In the genomic region with DNA sequence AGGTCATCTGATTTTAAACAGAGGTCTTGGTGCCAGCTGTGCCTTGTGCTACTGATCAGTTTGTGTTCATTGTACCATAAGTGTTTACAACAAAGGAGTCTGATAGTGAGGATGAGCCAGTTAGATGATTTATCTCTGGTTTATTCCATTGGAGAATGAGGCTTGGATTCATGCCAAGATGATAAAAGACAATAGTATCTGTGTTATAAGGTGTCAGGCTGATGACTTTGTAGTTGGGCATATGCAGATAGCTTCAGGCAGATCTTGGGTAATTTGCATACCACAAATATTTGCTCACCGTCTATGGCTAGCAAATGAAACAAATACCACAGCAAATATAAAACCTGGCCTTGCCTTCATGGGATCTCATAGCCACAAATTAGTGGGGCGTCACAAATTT, we compare ENCODE assay signal across 2 cellular contexts.
TF ChIP-seq lines count a peak whose summit lies in the region.

No MANE protein-coding gene starts in this region.

TF ChIP-seq in IMR-90, 13 proteins besides CTCF, POLR2A, EP300 and RAD21:
- TF ChIP-seq, protein P1, sequence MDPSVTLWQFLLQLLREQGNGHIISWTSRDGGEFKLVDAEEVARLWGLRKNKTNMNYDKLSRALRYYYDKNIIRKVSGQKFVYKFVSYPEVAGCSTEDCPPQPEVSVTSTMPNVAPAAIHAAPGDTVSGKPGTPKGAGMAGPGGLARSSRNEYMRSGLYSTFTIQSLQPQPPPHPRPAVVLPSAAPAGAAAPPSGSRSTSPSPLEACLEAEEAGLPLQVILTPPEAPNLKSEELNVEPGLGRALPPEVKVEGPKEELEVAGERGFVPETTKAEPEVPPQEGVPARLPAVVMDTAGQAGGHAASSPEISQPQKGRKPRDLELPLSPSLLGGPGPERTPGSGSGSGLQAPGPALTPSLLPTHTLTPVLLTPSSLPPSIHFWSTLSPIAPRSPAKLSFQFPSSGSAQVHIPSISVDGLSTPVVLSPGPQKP (IDR thresholded peaks at IDR 0.05; ENCODE audit: borderline replicate concordance, low read depth, low read length) = no peak
- TF ChIP-seq, protein P2, sequence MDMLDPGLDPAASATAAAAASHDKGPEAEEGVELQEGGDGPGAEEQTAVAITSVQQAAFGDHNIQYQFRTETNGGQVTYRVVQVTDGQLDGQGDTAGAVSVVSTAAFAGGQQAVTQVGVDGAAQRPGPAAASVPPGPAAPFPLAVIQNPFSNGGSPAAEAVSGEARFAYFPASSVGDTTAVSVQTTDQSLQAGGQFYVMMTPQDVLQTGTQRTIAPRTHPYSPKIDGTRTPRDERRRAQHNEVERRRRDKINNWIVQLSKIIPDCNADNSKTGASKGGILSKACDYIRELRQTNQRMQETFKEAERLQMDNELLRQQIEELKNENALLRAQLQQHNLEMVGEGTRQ (IDR thresholded peaks at IDR 0.05; ENCODE audit: low read depth, low read length) = no peak
- no peak for TF ChIP-seq CHD1 (IDR thresholded peaks at IDR 0.05; ENCODE audit: low read depth, low read length)

TF ChIP-seq in WTC11, 78 proteins besides CTCF, POLR2A, EP300 and RAD21:
- TF ChIP-seq, protein P3, sequence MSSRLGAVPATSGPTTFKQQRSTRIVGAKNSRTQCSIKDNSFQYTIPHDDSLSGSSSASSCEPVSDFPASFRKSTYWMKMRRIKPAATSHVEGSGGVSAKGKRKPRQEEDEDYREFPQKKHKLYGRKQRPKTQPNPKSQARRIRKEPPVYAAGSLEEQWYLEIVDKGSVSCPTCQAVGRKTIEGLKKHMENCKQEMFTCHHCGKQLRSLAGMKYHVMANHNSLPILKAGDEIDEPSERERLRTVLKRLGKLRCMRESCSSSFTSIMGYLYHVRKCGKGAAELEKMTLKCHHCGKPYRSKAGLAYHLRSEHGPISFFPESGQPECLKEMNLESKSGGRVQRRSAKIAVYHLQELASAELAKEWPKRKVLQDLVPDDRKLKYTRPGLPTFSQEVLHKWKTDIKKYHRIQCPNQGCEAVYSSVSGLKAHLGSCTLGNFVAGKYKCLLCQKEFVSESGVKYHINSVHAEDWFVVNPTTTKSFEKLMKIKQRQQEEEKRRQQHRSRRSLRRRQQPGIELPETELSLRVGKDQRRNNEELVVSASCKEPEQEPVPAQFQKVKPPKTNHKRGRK (CRISPR knock-in tag; IDR thresholded peaks at IDR 0.05; ENCODE audit: borderline replicate concordance) = no peak
- TF ChIP-seq, protein P4, sequence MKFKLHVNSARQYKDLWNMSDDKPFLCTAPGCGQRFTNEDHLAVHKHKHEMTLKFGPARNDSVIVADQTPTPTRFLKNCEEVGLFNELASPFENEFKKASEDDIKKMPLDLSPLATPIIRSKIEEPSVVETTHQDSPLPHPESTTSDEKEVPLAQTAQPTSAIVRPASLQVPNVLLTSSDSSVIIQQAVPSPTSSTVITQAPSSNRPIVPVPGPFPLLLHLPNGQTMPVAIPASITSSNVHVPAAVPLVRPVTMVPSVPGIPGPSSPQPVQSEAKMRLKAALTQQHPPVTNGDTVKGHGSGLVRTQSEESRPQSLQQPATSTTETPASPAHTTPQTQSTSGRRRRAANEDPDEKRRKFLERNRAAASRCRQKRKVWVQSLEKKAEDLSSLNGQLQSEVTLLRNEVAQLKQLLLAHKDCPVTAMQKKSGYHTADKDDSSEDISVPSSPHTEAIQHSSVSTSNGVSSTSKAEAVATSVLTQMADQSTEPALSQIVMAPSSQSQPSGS (CRISPR knock-in tag; IDR thresholded peaks at IDR 0.05; ENCODE audit: borderline replicate concordance, low read depth) = no peak
- TF ChIP-seq, protein P5, sequence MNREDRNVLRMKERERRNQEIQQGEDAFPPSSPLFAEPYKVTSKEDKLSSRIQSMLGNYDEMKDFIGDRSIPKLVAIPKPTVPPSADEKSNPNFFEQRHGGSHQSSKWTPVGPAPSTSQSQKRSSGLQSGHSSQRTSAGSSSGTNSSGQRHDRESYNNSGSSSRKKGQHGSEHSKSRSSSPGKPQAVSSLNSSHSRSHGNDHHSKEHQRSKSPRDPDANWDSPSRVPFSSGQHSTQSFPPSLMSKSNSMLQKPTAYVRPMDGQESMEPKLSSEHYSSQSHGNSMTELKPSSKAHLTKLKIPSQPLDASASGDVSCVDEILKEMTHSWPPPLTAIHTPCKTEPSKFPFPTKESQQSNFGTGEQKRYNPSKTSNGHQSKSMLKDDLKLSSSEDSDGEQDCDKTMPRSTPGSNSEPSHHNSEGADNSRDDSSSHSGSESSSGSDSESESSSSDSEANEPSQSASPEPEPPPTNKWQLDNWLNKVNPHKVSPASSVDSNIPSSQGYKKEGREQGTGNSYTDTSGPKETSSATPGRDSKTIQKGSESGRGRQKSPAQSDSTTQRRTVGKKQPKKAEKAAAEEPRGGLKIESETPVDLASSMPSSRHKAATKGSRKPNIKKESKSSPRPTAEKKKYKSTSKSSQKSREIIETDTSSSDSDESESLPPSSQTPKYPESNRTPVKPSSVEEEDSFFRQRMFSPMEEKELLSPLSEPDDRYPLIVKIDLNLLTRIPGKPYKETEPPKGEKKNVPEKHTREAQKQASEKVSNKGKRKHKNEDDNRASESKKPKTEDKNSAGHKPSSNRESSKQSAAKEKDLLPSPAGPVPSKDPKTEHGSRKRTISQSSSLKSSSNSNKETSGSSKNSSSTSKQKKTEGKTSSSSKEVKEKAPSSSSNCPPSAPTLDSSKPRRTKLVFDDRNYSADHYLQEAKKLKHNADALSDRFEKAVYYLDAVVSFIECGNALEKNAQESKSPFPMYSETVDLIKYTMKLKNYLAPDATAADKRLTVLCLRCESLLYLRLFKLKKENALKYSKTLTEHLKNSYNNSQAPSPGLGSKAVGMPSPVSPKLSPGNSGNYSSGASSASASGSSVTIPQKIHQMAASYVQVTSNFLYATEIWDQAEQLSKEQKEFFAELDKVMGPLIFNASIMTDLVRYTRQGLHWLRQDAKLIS (CRISPR knock-in tag; IDR thresholded peaks at IDR 0.05; ENCODE audit: borderline replicate concordance) = no peak
- TF ChIP-seq, protein P6, sequence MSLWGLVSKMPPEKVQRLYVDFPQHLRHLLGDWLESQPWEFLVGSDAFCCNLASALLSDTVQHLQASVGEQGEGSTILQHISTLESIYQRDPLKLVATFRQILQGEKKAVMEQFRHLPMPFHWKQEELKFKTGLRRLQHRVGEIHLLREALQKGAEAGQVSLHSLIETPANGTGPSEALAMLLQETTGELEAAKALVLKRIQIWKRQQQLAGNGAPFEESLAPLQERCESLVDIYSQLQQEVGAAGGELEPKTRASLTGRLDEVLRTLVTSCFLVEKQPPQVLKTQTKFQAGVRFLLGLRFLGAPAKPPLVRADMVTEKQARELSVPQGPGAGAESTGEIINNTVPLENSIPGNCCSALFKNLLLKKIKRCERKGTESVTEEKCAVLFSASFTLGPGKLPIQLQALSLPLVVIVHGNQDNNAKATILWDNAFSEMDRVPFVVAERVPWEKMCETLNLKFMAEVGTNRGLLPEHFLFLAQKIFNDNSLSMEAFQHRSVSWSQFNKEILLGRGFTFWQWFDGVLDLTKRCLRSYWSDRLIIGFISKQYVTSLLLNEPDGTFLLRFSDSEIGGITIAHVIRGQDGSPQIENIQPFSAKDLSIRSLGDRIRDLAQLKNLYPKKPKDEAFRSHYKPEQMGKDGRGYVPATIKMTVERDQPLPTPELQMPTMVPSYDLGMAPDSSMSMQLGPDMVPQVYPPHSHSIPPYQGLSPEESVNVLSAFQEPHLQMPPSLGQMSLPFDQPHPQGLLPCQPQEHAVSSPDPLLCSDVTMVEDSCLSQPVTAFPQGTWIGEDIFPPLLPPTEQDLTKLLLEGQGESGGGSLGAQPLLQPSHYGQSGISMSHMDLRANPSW (CRISPR knock-in tag; conservative IDR thresholded peaks at IDR 0.05; ENCODE audit: low read depth) = no peak
- TF ChIP-seq TCF7 (CRISPR knock-in tag; IDR thresholded peaks at IDR 0.05; ENCODE audit: low read depth) (no peak), FOXJ3 (CRISPR knock-in tag; IDR thresholded peaks at IDR 0.05; ENCODE audit: borderline replicate concordance) (no peak), PRRX2 (CRISPR knock-in tag; IDR thresholded peaks at IDR 0.05) (no peak), SOX15 (CRISPR knock-in tag; IDR thresholded peaks at IDR 0.05) (no peak), SMAD4 (CRISPR knock-in tag; IDR thresholded peaks at IDR 0.05) (no peak), CREB1 (CRISPR knock-in tag; IDR thresholded peaks at IDR 0.05) (no peak)
- TF ChIP-seq, protein P7, sequence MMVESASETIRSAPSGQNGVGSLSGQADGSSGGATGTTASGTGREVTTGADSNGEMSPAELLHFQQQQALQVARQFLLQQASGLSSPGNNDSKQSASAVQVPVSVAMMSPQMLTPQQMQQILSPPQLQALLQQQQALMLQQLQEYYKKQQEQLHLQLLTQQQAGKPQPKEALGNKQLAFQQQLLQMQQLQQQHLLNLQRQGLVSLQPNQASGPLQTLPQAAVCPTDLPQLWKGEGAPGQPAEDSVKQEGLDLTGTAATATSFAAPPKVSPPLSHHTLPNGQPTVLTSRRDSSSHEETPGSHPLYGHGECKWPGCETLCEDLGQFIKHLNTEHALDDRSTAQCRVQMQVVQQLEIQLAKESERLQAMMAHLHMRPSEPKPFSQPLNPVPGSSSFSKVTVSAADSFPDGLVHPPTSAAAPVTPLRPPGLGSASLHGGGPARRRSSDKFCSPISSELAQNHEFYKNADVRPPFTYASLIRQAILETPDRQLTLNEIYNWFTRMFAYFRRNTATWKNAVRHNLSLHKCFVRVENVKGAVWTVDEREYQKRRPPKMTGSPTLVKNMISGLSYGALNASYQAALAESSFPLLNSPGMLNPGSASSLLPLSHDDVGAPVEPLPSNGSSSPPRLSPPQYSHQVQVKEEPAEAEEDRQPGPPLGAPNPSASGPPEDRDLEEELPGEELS (CRISPR knock-in tag; IDR thresholded peaks at IDR 0.05) = no peak
- TF ChIP-seq, protein P8, sequence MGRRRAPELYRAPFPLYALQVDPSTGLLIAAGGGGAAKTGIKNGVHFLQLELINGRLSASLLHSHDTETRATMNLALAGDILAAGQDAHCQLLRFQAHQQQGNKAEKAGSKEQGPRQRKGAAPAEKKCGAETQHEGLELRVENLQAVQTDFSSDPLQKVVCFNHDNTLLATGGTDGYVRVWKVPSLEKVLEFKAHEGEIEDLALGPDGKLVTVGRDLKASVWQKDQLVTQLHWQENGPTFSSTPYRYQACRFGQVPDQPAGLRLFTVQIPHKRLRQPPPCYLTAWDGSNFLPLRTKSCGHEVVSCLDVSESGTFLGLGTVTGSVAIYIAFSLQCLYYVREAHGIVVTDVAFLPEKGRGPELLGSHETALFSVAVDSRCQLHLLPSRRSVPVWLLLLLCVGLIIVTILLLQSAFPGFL (CRISPR knock-in tag; IDR thresholded peaks at IDR 0.05; ENCODE audit: borderline replicate concordance) = no peak
- TF ChIP-seq, protein P9, sequence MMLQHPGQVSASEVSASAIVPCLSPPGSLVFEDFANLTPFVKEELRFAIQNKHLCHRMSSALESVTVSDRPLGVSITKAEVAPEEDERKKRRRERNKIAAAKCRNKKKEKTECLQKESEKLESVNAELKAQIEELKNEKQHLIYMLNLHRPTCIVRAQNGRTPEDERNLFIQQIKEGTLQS (CRISPR knock-in tag; conservative IDR thresholded peaks at IDR 0.05) = no peak
